ENCODE assay signal across 15 cellular contexts in the genomic region with DNA sequence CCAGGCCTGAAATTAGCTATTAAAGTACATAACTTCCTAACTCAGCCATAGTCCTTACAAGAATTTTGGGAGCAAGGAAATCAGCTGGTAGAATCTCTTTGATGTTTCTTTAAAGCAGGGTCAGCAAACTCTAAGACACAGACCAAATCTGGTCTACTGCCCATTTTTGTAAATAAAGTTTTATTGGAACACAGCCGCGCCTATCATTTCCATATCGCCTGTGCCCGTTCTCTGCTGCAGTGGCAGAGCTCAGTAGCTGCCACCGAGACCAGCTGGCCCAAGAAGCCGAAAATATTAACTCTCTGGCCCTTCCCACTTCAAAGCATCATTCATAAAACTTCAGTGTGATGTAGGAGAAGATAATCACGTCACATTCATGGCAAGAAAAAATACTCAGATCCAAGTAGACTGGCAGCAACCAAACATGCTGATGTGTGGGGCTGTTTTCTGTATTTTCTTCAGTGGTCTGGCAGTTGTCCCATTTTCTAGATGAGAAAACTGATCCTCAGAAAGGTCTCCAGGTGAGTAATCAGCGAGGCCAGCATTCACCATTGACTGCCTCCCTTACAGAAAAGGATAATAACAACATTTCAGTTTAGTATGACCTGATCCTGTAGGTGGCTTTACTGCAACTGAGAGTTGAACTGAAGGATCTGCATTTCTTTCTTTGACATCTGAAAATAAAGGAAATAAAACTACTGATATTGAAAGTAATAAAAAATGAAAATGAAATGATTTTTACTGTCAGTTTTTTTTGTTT.
DNase-seq lines count a peak whose midpoint lies in the region; ATAC-seq and TF ChIP-seq lines count a peak whose summit lies in the region.
"Had no signal": no experiment of that assay in that cellular context is flagged by ENCODE, and none has a peak within 500 bp of the region (broad histone marks: within the 10 kb centered on the region; RNA-seq: fewer than 3 reads in every experiment).

No MANE protein-coding gene starts in this region.

- no peak overlapping the region for H3K9ac ChIP-seq in OCI-LY3 (ENCODE audit: low read length)
- H3K9ac ChIP-seq: BLaER1, KMS-11 had no signal

- DNase-seq in nephron progenitor cell = no peak
- no peak for DNase-seq in NCI-H446 (lab: John Stamatoyannopoulos, UW)
- DNase-seq in DMS153 (lab: John Stamatoyannopoulos, UW) = no peak
- DNase-seq: 8988T; CD4-positive, alpha-beta memory T cell; DMS79 treated with DMSO at 0.1 percent for 48 hours; GF-D8; H9 had no signal

- no peak overlapping the region for H3K4me3 Mint-ChIP-seq in nephron progenitor cell
- H3K4me3 Mint-ChIP-seq: CD14-positive monocyte; CD4-positive, alpha-beta memory T cell; H9 had no signal

- ATAC-seq in GM18498 (IDR thresholded peaks at IDR 0.05; ENCODE audit: unreplicated experiment) (peak; percentile 61), HG03064 (IDR thresholded peaks at IDR 0.05; ENCODE audit: low read depth, unreplicated experiment) (peak; percentile 69), HG03354 (IDR thresholded peaks at IDR 0.05; ENCODE audit: poor library complexity, severe bottlenecking, unreplicated experiment) (no peak)

- peaks cover 26% of the 10 kb centered on the region for H3K4me1 ChIP-seq in OCI-LY3 (ENCODE audit: low read length)
- H3K4me1 ChIP-seq: BLaER1 had no signal

- no peaks in the 10 kb centered on the region for H3K36me3 Mint-ChIP-seq in nephron progenitor cell (ENCODE audit: low read depth)
- H3K36me3 Mint-ChIP-seq: CD14-positive monocyte; CD4-positive, alpha-beta memory T cell had no signal

- no peaks in the 10 kb centered on the region for H3K27me3 ChIP-seq in OCI-LY3 (ENCODE audit: low read depth, low read length)
- H3K27me3 ChIP-seq: BLaER1 had no signal

- H4K20me1 ChIP-seq in OCI-LY3 (ENCODE audit: insufficient read depth, low read length) = no peaks in the 10 kb centered on the region
- H4K20me1 ChIP-seq: BLaER1 had no signal

- 0 out of 2 replicates have a peak overlapping the region, but pooled peaks have one; percentile 24 for H3K4me2 ChIP-seq in OCI-LY3 (ENCODE audit: low read length)
- H3K4me2 ChIP-seq: BLaER1, KMS-11 had no signal

- TF ChIP-seq CTCF in OCI-LY3 (IDR thresholded peaks at IDR 0.05; ENCODE audit: low read depth, low read length) (no peak), nephron progenitor cell (IDR thresholded peaks at IDR 0.05) (no peak)

- no peaks in the 10 kb centered on the region for H3K9me3 ChIP-seq in OCI-LY3 (ENCODE audit: insufficient read depth, low read length)
- H3K9me3 ChIP-seq: BLaER1 had no signal

- no peaks in the 10 kb centered on the region for H3K79me2 ChIP-seq in OCI-LY3 (ENCODE audit: low read length)

- H3K27ac ChIP-seq in OCI-LY3 (ENCODE audit: low read length) = no peak overlapping the region
- H3K27ac ChIP-seq: BLaER1, KMS-11 had no signal

- peaks cover 3% of the 10 kb centered on the region for H3K4me1 Mint-ChIP-seq in nephron progenitor cell

- peak overlapping the region; percentile 57 for H3K27ac Mint-ChIP-seq in nephron progenitor cell
- H3K27ac Mint-ChIP-seq: CD4-positive, alpha-beta memory T cell had no signal

- H3K36me3 ChIP-seq in OCI-LY3 (replicated peaks; ENCODE audit: low read depth, low read length) = no peaks in the 10 kb centered on the region
- H3K36me3 ChIP-seq: BLaER1 had no signal

- H3K4me3 ChIP-seq in OCI-LY3 (ENCODE audit: low read length) = no peak overlapping the region
- H3K4me3 ChIP-seq: BLaER1 had no signal

- H3K27me3 Mint-ChIP-seq in nephron progenitor cell (ENCODE audit: low read depth, poor library complexity) = no peaks in the 10 kb centered on the region

- peaks cover 14% of the 10 kb centered on the region for H3K9me3 Mint-ChIP-seq in nephron progenitor cell

- H2AFZ ChIP-seq in OCI-LY3 (ENCODE audit: low read depth, low read length) = 0 out of 2 replicates have a peak overlapping the region, but pooled peaks have one; percentile 4
